ENCODE assay signal across 25 cellular contexts in the genomic region with DNA sequence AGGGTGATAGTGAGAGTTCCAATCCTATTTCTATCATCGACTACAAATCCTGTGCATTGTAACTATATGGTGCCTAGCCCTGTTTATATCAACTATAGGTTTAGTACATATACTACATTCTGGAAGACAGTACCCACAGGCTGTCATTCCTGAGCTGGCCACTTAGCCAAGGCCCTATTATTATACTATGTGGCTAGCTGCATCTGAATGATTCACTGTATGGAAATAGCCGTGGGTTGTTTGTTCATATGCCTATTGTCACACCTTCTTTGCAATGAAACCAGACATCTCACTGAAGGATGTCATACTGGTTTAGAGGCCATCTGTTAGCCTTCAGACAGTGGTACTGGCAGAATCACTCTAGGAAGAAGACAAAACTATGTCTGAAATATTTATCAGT.
DNase-seq lines count a peak whose midpoint lies in the region; ATAC-seq, FAIRE-seq and TF ChIP-seq lines count a peak whose summit lies in the region.
"Had no signal": no experiment of that assay in that cellular context is flagged by ENCODE, and none has a peak within 500 bp of the region (broad histone marks: within the 10 kb centered on the region; RNA-seq: fewer than 3 reads in every experiment).

No MANE protein-coding gene starts in this region.

- no peak overlapping the region for H3K27ac ChIP-seq in PC-3 (ENCODE audit: low read length)
- H3K27ac ChIP-seq in epithelial cell of prostate: no peak overlapping the region
- no peak overlapping the region for H3K27ac ChIP-seq in small intestine (ENCODE audit: low read depth in 1 of 2, low read length in 1 of 2)
- H3K27ac ChIP-seq: neutrophil, RWPE1, thoracic aorta, uterus had no signal

- H3K4me1 ChIP-seq in PC-3 (ENCODE audit: insufficient read depth, low read length) (no peaks in the 10 kb centered on the region), small intestine (ENCODE audit: control insufficient read depth in 2 of 2, insufficient read depth in 1 of 2, low read depth in 1 of 2, low read length in 1 of 2) (no peaks in the 10 kb centered on the region)
- H3K4me1 ChIP-seq: uterus had no signal

- H3K9ac ChIP-seq in PC-3 (ENCODE audit: low read length): no peak overlapping the region

- H3K4me3 ChIP-seq in PC-3 (ENCODE audit: low read length) (no peak overlapping the region), small intestine (ENCODE audit: low read depth in 1 of 2, low read length in 2 of 2) (no peak overlapping the region)
- H3K4me3 ChIP-seq: thoracic aorta, uterus had no signal

- H3K79me2 ChIP-seq in PC-3 (ENCODE audit: low read length): no peaks in the 10 kb centered on the region

- TF ChIP-seq CTCF in PC-3 (conservative IDR thresholded peaks at IDR 0.05; ENCODE audit: low read depth, low read length) (0 out of 2 replicates have a peak, but pooled peaks have one; percentile 18), GM13976 (IDR thresholded peaks at IDR 0.05; ENCODE audit: borderline replicate concordance, control extremely low read depth, extremely low read depth, insufficient read depth, missing control alignments) (no peak)

- H3K9me2 ChIP-seq in PC-3 (replicated peaks; ENCODE audit: low read length): no peaks in the 10 kb centered on the region

- H3K27me3 ChIP-seq in PC-3 (ENCODE audit: low read length) (no peaks in the 10 kb centered on the region), small intestine (ENCODE audit: control insufficient read depth in 2 of 2, insufficient read depth in 2 of 2, low read length in 2 of 2) (no peaks in the 10 kb centered on the region)
- H3K27me3 ChIP-seq: neutrophil, uterus had no signal

- no TSS peak for BruUV-seq in PC-3 (replicated peaks; lab: Mats Ljungman, UMichigan)

- no peak overlapping the region for H3K4me2 ChIP-seq in PC-3 (ENCODE audit: low read length)

- POLR2A ChIA-PET in PC-3 (lab: Charles Lee; ENCODE audit: unreplicated experiment): no interaction called here

- ATAC-seq in HG02885 (IDR thresholded peaks at IDR 0.05; ENCODE audit: poor library complexity, unreplicated experiment): peak; percentile 46
- peak; percentile 72 for ATAC-seq in PC-3
- ATAC-seq in GM21360 (IDR thresholded peaks at IDR 0.05; ENCODE audit: unreplicated experiment): no peak
- ATAC-seq: left cardiac atrium, sciatic nerve had no signal

- intact Hi-C loops in PC-3 (cut with micrococcal nuclease): no loop called here

- H4K20me1 ChIP-seq in PC-3 (ENCODE audit: low read length): no peaks in the 10 kb centered on the region

- CTCF ChIA-PET in PC-3 (lab: Charles Lee): no interaction called here

- no peak for FAIRE-seq in small intestine (lab: Jason Lieb, UNC)

- H2AFZ ChIP-seq in PC-3 (ENCODE audit: low read length): no peak overlapping the region

- peak; percentile 37 for DNase-seq in ELR (ENCODE audit: low read depth)
- DNase-seq in PC-3: peak; percentile 51
- peak; percentile 26 for DNase-seq in epithelial cell of prostate (ENCODE audit: low read depth, low spot score)
- no peak for DNase-seq in activated T-cell treated with anti-CD3 and anti-CD28 coated beads for 4 hours
- DNase-seq in small intestine: no peak
- DNase-seq in GM13976 (ENCODE audit: low spot score): no peak
- DNase-seq: activated CD4-positive, alpha-beta T cell treated with anti-CD3 and anti-CD28 coated beads for 1 hour; activated effector memory CD4-positive, alpha-beta T cell treated with Interleukin-2 at 50 U/mL for 16 hours; C1 segment of cervical spinal cord; COR-L47; dermis blood vessel endothelial cell; DND-41; hippocampal formation; Karpas-422; left cardiac atrium; NCI-H2171 treated with DMSO at 0.1 percent for 48 hours; NCI-H526; T-helper 2 cell; uterus had no signal

- WGBS in small intestine, 3 donors: 79 to 94% (median 85%) methylated on average over 2 of the region's 2 CpGs

- H3K36me3 ChIP-seq in PC-3 (ENCODE audit: low read depth, low read length): no peaks in the 10 kb centered on the region
- H3K36me3 ChIP-seq in small intestine (ENCODE audit: control insufficient read depth in 2 of 2, insufficient read depth in 2 of 2, low read length in 2 of 2): no peaks in the 10 kb centered on the region
- H3K36me3 ChIP-seq: neutrophil, thoracic aorta, uterus had no signal

- H3K9me3 ChIP-seq in PC-3 (ENCODE audit: low read length): no peaks in the 10 kb centered on the region
- no peaks in the 10 kb centered on the region for H3K9me3 ChIP-seq in small intestine (ENCODE audit: control insufficient read depth, low read depth)
- H3K9me3 ChIP-seq: neutrophil, thoracic aorta, uterus had no signal

- in situ Hi-C loops in GM13976 (cut with MboI; ENCODE audit: low sequenced_read_pairs, unreplicated experiment): no loop called here

- H3F3A ChIP-seq in PC-3 (ENCODE audit: low read length, unreplicated experiment): no peaks in the 10 kb centered on the region

Comparison
In these comparisons a context has a peak if more than half of its experiments do, and no peak if none do; other contexts are left out.
1. DNase-seq: peak in ELR (single experiment), PC-3 (single experiment) and epithelial cell of prostate (single experiment); none in activated T-cell treated with anti-CD3 and anti-CD28 coated beads for 4 hours (single experiment), small intestine (single experiment) and GM13976 (single experiment).